Comparison of ENCODE assay signal across 27 cellular contexts in genomic region chr15:77645602-77646001, GRCh38. TPM values are rescaled to one million over a fixed set of nuclear protein-coding genes. Genes with fewer than 3 reads are reported as not detected.
"Had no signal": no experiment of that assay in that cellular context is flagged by ENCODE, and none has a peak within 500 bp of the region (broad histone marks: within the 10 kb centered on the region; RNA-seq: fewer than 3 reads in every experiment).

No MANE protein-coding gene starts in this region.

- H3K4me1 ChIP-seq: esophagus squamous epithelium, suprapubic skin, thyroid gland had no signal

- H3K4me1 Mint-ChIP-seq: memory B cell; naive B cell; stimulated activated naive CD8-positive, alpha-beta T cell treated with anti-CD3 and anti-CD28 coated beads, Interleukin-15, amount 100 ng/mL, for 72 hours had no signal

- DNase-seq: dermis blood vessel endothelial cell; effector memory CD8-positive, alpha-beta T cell; erythroblast; esophagus squamous epithelium; foreskin melanocyte; naive B cell; stimulated activated CD4-positive, alpha-beta T cell treated with anti-CD3 and anti-CD28 coated beads, Interleukin-12 subunit alpha, Interleukin-12 subunit beta, amount 100 ng/mL, for 4 hours; stimulated activated CD4-positive, alpha-beta T cell treated with anti-CD3 and anti-CD28 coated beads, Interleukin-1b, Interleukin-23, amount 100 ng/mL, for 48 hours; stimulated activated CD4-positive, alpha-beta T cell treated with anti-CD3 and anti-CD28 coated beads, Interleukin-4, amount 100 ng/mL, for 1 hour; stimulated activated CD8-positive, alpha-beta memory T cell treated with anti-CD3 and anti-CD28 coated beads, Interleukin-4, amount 100 ng/mL, for 48 hours; stimulated activated naive CD4-positive, alpha-beta T cell; stimulated activated naive CD8-positive, alpha-beta T cell treated with anti-CD3 and anti-CD28 coated beads, Interleukin-15, amount 100 ng/mL, for 72 hours; thyroid gland; trophoblast cell had no signal

- H3K27me3 ChIP-seq: right atrium auricular region, thyroid gland had no signal

- H3K27ac ChIP-seq: coronary artery, esophagus squamous epithelium, prostate gland, right atrium auricular region, suprapubic skin, thyroid gland had no signal

- H3K4me2 ChIP-seq: smooth muscle cell had no signal

- H3K36me3 Mint-ChIP-seq: memory B cell; naive B cell; natural killer cell treated with Interleukin-12 subunit alpha and Interleukin-12 subunit beta and Interleukin-15 and Interleukin-18, amount 100 ng/mL, for 72 hours had no signal

- H3K27ac Mint-ChIP-seq: effector memory CD8-positive, alpha-beta T cell; memory B cell; naive B cell; natural killer cell treated with Interleukin-12 subunit alpha and Interleukin-12 subunit beta and Interleukin-15 and Interleukin-18, amount 100 ng/mL, for 72 hours; stimulated activated naive CD8-positive, alpha-beta T cell treated with anti-CD3 and anti-CD28 coated beads, Interleukin-15, amount 100 ng/mL, for 72 hours had no signal

- H3K9me3 Mint-ChIP-seq: effector memory CD8-positive, alpha-beta T cell; memory B cell; naive B cell; natural killer cell treated with Interleukin-12 subunit alpha and Interleukin-12 subunit beta and Interleukin-15 and Interleukin-18, amount 100 ng/mL, for 72 hours; neural crest cell; stimulated activated naive CD8-positive, alpha-beta T cell treated with anti-CD3 and anti-CD28 coated beads, Interleukin-15, amount 100 ng/mL, for 72 hours had no signal

- H3K4me3 ChIP-seq: coronary artery, esophagus squamous epithelium, lung, prostate gland, right atrium auricular region, smooth muscle cell, suprapubic skin, thyroid gland had no signal

- H3K9me3 ChIP-seq: esophagus squamous epithelium, prostate gland, right atrium auricular region, suprapubic skin, thyroid gland had no signal

- H3K36me3 ChIP-seq: esophagus squamous epithelium, prostate gland, right atrium auricular region, suprapubic skin, thyroid gland had no signal

- H3K4me3 Mint-ChIP-seq: effector memory CD8-positive, alpha-beta T cell; memory B cell; naive B cell; natural killer cell treated with Interleukin-12 subunit alpha and Interleukin-12 subunit beta and Interleukin-15 and Interleukin-18, amount 100 ng/mL, for 72 hours; neural crest cell; stimulated activated naive CD8-positive, alpha-beta T cell treated with anti-CD3 and anti-CD28 coated beads, Interleukin-15, amount 100 ng/mL, for 72 hours had no signal

- FAIRE-seq: endometrium, keratinocyte had no signal

- ATAC-seq: effector memory CD8-positive, alpha-beta T cell; natural killer cell treated with Interleukin-12 subunit alpha and Interleukin-12 subunit beta and Interleukin-15 and Interleukin-18, amount 100 ng/mL, for 72 hours; sciatic nerve; stimulated activated naive CD8-positive, alpha-beta T cell treated with anti-CD3 and anti-CD28 coated beads, Interleukin-15, amount 100 ng/mL, for 72 hours had no signal

RNA-seq across cellular contexts. Expression of gene LINGO1, which starts 12.9 kb away (rescaled TPM):
- total RNA-seq: dermis blood vessel endothelial cell; mononuclear cell; natural killer cell treated with Interleukin-12 subunit alpha and Interleukin-12 subunit beta and Interleukin-15 and Interleukin-18, amount 100 ng/mL, for 72 hours had no signal
- polyA plus RNA-seq: keratinocyte had no signal
